8 cellular contexts compared by ENCODE assay signal in genomic region chr7:38341172-38341705, GRCh38.
A peak's percentile ranks its signal among the peaks of the same experiment; 100 is the strongest.
DNase-seq lines count a peak whose midpoint lies in the region; ATAC-seq, FAIRE-seq and TF ChIP-seq lines count a peak whose summit lies in the region.
"Not testable (repeated sequence)": the region's sequence is repeated elsewhere in the genome, so short reads cannot be mapped to it uniquely, and the experiment has no call there.

No MANE protein-coding gene starts in this region.

- POLR2A ChIA-PET in K562 (lab: Yijun Ruan, JAX), result interaction anchor here (0.6 to 1.2 kb wide), 5 partner anchors 9 to 274 kb away, joined by 3 to 4 read pairs (median 3); no protein-coding TSS in a partner anchor

- in situ Hi-C loops in ACHN (cut with HindIII; ENCODE audit: low pct_ligation_motif_present, low pct_unique_long_range_greater_than_20kb, low sequenced_read_pairs); K562 (cut with MboI): not testable (repeated sequence)

- H3K36me3 Mint-ChIP-seq in T-helper 17 cell (ENCODE audit: low read depth), result not testable (repeated sequence)

- H3K9me1 ChIP-seq in K562 (ENCODE audit: control insufficient read depth, insufficient read depth, low read length), result not testable (repeated sequence)

- TF ChIP-seq RAD21 in K562 (CRISPR knock-in tag; conservative IDR thresholded peaks at IDR 0.05 in 1 of 2, IDR thresholded peaks at IDR 0.05 in 1 of 2), result peak; percentile 32 to 66; a peak in 2 of 4 replicates

- ATAC-seq in T-helper 17 cell, result not testable (repeated sequence)
- peak; percentile 94 for ATAC-seq in K562
- peak; percentile 80 to 96 (median 86) for ATAC-seq in heart left ventricle
- peak; percentile 51 for ATAC-seq in omental fat pad (ENCODE audit: low FRiP score)

- H3K4me1 ChIP-seq in MM.1S (ENCODE audit: low read length) (peaks cover 36% of the 10 kb centered on the region), K562 (replicated peaks in 1 of 2; ENCODE audit: control insufficient read depth in 2 of 2, insufficient read depth in 2 of 2, low read length in 2 of 2) (peaks cover 16 to 23% of the 10 kb centered on the region in 2 experiments), heart left ventricle (peaks cover 0 to 41% (median 2%) of the 10 kb centered on the region in 12 donors)

- DNase-seq in ACHN (peak; percentile 83), MM.1S (peak; percentile 62), K562 (ENCODE audit: extremely low read depth in 1 of 4, low spot score in 3 of 4) (peak; percentile 53 to 95 (median 68)), heart left ventricle (peak in 4 of 5 donors; percentile 26 to 70 (median 62))
- DNase-seq in GM12865 (ENCODE audit: low read depth); HFF-Myc (ENCODE audit: extremely low read depth, low read depth); T-helper 17 cell; omental fat pad (ENCODE audit: low spot score): not testable (repeated sequence)

- intact Hi-C loops in K562 (cut with micrococcal nuclease), result loop anchor here (2.0 kb wide), 1 partner anchor 162 kb away; the partner anchor contains the start of gene STARD3NL
- intact Hi-C loops in heart left ventricle (cut with DNase I), result not testable (repeated sequence)

- H3K4me3 Mint-ChIP-seq in T-helper 17 cell, result not testable (repeated sequence)

- not testable (repeated sequence) for H3F3A ChIP-seq in MM.1S (ENCODE audit: insufficient read depth, low read length)

- CTCF ChIA-PET in K562 (lab: Yijun Ruan, JAX; ENCODE audit: low intra/inter-chr PET ratio), result not testable (repeated sequence)

- H3K27ac ChIP-seq in MM.1S (ENCODE audit: low read length), result not testable (repeated sequence)
- H3K27ac ChIP-seq in K562 (ENCODE audit: extremely low read depth, low read depth, low read length) (peak overlapping the region; percentile 87), heart left ventricle (peak overlapping the region in 3 of 12 donors; percentile 14 to 78 (median 28))

- H3K4me3 ChIP-seq in GM12865 (ENCODE audit: low read depth, low read length); HFF-Myc (replicated peaks; ENCODE audit: low read depth, low read length); MM.1S (ENCODE audit: low read length): not testable (repeated sequence)
- H3K4me3 ChIP-seq in K562, result peak overlapping the region; percentile 50
- H3K4me3 ChIP-seq in heart left ventricle, result peak overlapping the region in 1 of 12 donors; percentile 17

- H3K79me2 ChIP-seq in MM.1S (ENCODE audit: low read length), result not testable (repeated sequence)
- H3K79me2 ChIP-seq in K562 (ENCODE audit: control insufficient read depth, insufficient read depth, low read length), result peaks cover 95% of the 10 kb centered on the region

- not testable (repeated sequence) for H4K20me1 ChIP-seq in MM.1S (ENCODE audit: insufficient read depth, low read length); K562 (replicated peaks; ENCODE audit: control insufficient read depth, insufficient read depth, low read length)

- peak; percentile 23; the same call in 1 of the 2 replicates for TF ChIP-seq EP300 in K562 (IDR thresholded peaks at IDR 0.05; ENCODE audit: low read length)

- not testable (repeated sequence) for H3K27me3 ChIP-seq in MM.1S (replicated peaks; ENCODE audit: insufficient read depth, low read length); K562 (ENCODE audit: control insufficient read depth in 2 of 2, insufficient read depth in 2 of 2, low read length in 2 of 2); heart left ventricle

- FAIRE-seq in K562 (lab: Jason Lieb, UNC), result peak; percentile 85

- peaks cover 15% of the 10 kb centered on the region for H3K4me1 Mint-ChIP-seq in T-helper 17 cell

- H3K9me2 ChIP-seq in MM.1S (replicated peaks; ENCODE audit: insufficient read depth, low read length), result not testable (repeated sequence)

- peak overlapping the region; percentile 34 for H3K27ac Mint-ChIP-seq in T-helper 17 cell

- H3K9me3 ChIP-seq in MM.1S (replicated peaks; ENCODE audit: insufficient read depth, low read length); T-helper 17 cell (ENCODE audit: control insufficient read depth, low read length, poor library complexity, severe bottlenecking); K562 (replicated peaks; ENCODE audit: control insufficient read depth, insufficient read depth, low read depth, low read length); heart left ventricle: not testable (repeated sequence)

- TF ChIP-seq POLR2A in K562 (conservative IDR thresholded peaks at IDR 0.05), result peak; percentile 76
- TF ChIP-seq POLR2A in heart left ventricle (IDR thresholded peaks at IDR 0.05), result not testable (repeated sequence)

- H2AFZ ChIP-seq in MM.1S (ENCODE audit: low read length) (peak overlapping the region; percentile 44; the same call in 1 of the 2 replicates), K562 (ENCODE audit: low read depth, low read length) (peak overlapping the region; percentile 80)

- H3K27me3 Mint-ChIP-seq in T-helper 17 cell, result not testable (repeated sequence)

- WGBS in K562 (ENCODE audit: insufficient coverage, low coverage, missing lambda C conversion rate), result 0% methylated on average over 2 of the region's 2 CpGs
- WGBS in heart left ventricle, 4 donors, result 59 to 100% (median 63%) methylated on average over 1 to 2 of the region's 2 CpGs

- H3K4me2 ChIP-seq in MM.1S (ENCODE audit: low read depth, low read length) (peak overlapping the region; percentile 11; the same call in 1 of the 2 replicates), K562 (ENCODE audit: insufficient read depth, low read length) (peak overlapping the region; percentile 94)

- H3K9ac ChIP-seq in MM.1S (ENCODE audit: low read length), result not testable (repeated sequence)
- peak overlapping the region; percentile 77 to 87 for H3K9ac ChIP-seq in K562 (ENCODE audit: insufficient read depth in 1 of 2, low read depth in 2 of 2, low read length in 2 of 2)

- not testable (repeated sequence) for BruUV-seq in K562 (replicated peaks; lab: Mats Ljungman, UMichigan)

- peak; percentile 0 for TF ChIP-seq CTCF in GM12865 (IDR thresholded peaks at IDR 0.05; ENCODE audit: insufficient read depth, low read depth, low read length, missing control alignments)
- TF ChIP-seq CTCF in HFF-Myc (IDR thresholded peaks at IDR 0.05; ENCODE audit: low read depth, low read length, missing control alignments), result peak; percentile 15
- peak; percentile 44 for TF ChIP-seq CTCF in MM.1S (IDR thresholded peaks at IDR 0.05; ENCODE audit: low read length)
- TF ChIP-seq CTCF in K562 (IDR thresholded peaks at IDR 0.05 in 2 of 3, conservative IDR thresholded peaks at IDR 0.05 in 1 of 3; ENCODE audit: insufficient read depth in 2 of 3, low read depth in 1 of 3, low read length in 3 of 3), result peak; percentile 79 to 98 (median 88)
- peak in 6 of 12 donors; percentile 4 to 38 (median 28) for TF ChIP-seq CTCF in heart left ventricle (IDR thresholded peaks at IDR 0.05)
- TF ChIP-seq CTCF in omental fat pad (IDR thresholded peaks at IDR 0.05), result not testable (repeated sequence)

- H3K36me3 ChIP-seq in MM.1S (replicated peaks; ENCODE audit: insufficient read depth, low read length); heart left ventricle: not testable (repeated sequence)
- peaks cover 17% of the 10 kb centered on the region; the same call in 2 of the 3 replicates for H3K36me3 ChIP-seq in K562 (ENCODE audit: control insufficient read depth, insufficient read depth, low read length)

TF ChIP-seq in K562, 482 proteins besides CTCF, POLR2A, EP300 and RAD21 (continues in another document):
- TF ChIP-seq MLLT1 (IDR thresholded peaks at IDR 0.05) (peak; percentile 47 to 83; a peak in 3 of 4 replicates), VEZF1 (CRISPR knock-in tag; IDR thresholded peaks at IDR 0.05) (peak; percentile 76), ATF7 (IDR thresholded peaks at IDR 0.05) (peak; percentile 75; the same call in 1 of the 2 replicates), DMBX1 (CRISPR knock-in tag; IDR thresholded peaks at IDR 0.05; ENCODE audit: borderline replicate concordance) (0 out of 2 replicates have a peak, but pooled peaks have one; percentile 47), SMARCC2 (IDR thresholded peaks at IDR 0.05; ENCODE audit: low read depth) (peak; percentile 73), MTA3 (IDR thresholded peaks at IDR 0.05; ENCODE audit: borderline replicate concordance) (peak; percentile 90), CBFA2T3 (IDR thresholded peaks at IDR 0.05) (peak; percentile 38; the same call in 1 of the 2 replicates), HDAC2 (IDR thresholded peaks at IDR 0.05) (peak; percentile 93), TRIM24 (IDR thresholded peaks at IDR 0.05) (peak in 1 of 2 experiments; percentile 61; a peak in 2 of 4 replicates), NR2C1 (IDR thresholded peaks at IDR 0.05) (peak; percentile 81), NR2C1 (tag; IDR thresholded peaks at IDR 0.05) (peak; percentile 77), ELF1 (tag; IDR thresholded peaks at IDR 0.05) (peak; percentile 35; the same call in 1 of the 2 replicates), SUPT5H (IDR thresholded peaks at IDR 0.05) (peak; percentile 54; the same call in 1 of the 2 replicates), GATAD2A (IDR thresholded peaks at IDR 0.05) (peak; percentile 50; the same call in 1 of the 2 replicates)
